In genomic region chr10:8331387-8331786, GRCh38 we compare ENCODE assay signal across 13 cellular contexts.
DNase-seq lines count a peak whose midpoint lies in the region; ATAC-seq and TF ChIP-seq lines count a peak whose summit lies in the region.
"Had no signal": no experiment of that assay in that cellular context is flagged by ENCODE, and none has a peak within 500 bp of the region (broad histone marks: within the 10 kb centered on the region; RNA-seq: fewer than 3 reads in every experiment).

No MANE protein-coding gene starts in this region.

- H4K20me1 ChIP-seq in BLaER1 = no peaks in the 10 kb centered on the region
- H4K20me1 ChIP-seq in MM.1S (ENCODE audit: insufficient read depth, low read length) = no peaks in the 10 kb centered on the region

- H3K9me3 Mint-ChIP-seq in effector memory CD8-positive, alpha-beta T cell = no peaks in the 10 kb centered on the region

- no peak overlapping the region for H2AFZ ChIP-seq in MM.1S (ENCODE audit: low read length)

- H3K4me1 ChIP-seq in BLaER1 = peaks cover 22% of the 10 kb centered on the region
- H3K4me1 ChIP-seq in MM.1S (ENCODE audit: low read length) = peaks cover 3% of the 10 kb centered on the region; the same call in 1 of the 2 replicates

- H3K9me3 ChIP-seq in BLaER1 (no peaks in the 10 kb centered on the region), MM.1S (replicated peaks; ENCODE audit: insufficient read depth, low read length) (no peaks in the 10 kb centered on the region)
- H3K9me3 ChIP-seq: mucosa of descending colon, vagina had no signal

- H3F3A ChIP-seq in MM.1S (ENCODE audit: insufficient read depth, low read length) = peaks cover 10% of the 10 kb centered on the region

- H3K4me1 Mint-ChIP-seq in effector memory CD8-positive, alpha-beta T cell (ENCODE audit: low read depth in 2 of 2) = peaks cover 22 to 39% of the 10 kb centered on the region in 2 donors

- no peak for TF ChIP-seq CTCF in MM.1S (IDR thresholded peaks at IDR 0.05; ENCODE audit: low read length)

- no peaks in the 10 kb centered on the region for H3K9me2 ChIP-seq in MM.1S (replicated peaks; ENCODE audit: insufficient read depth, low read length)

- ATAC-seq in effector memory CD8-positive, alpha-beta T cell (replicated peaks) = peak; percentile 5
- ATAC-seq in HG02678 (IDR thresholded peaks at IDR 0.05; ENCODE audit: unreplicated experiment) = no peak

- H3K9ac ChIP-seq in BLaER1 (no peak overlapping the region), MM.1S (ENCODE audit: low read length) (peak overlapping the region; percentile 90; the same call in 1 of the 2 replicates)

- no peaks in the 10 kb centered on the region for H3K79me2 ChIP-seq in MM.1S (ENCODE audit: low read length)

- no peaks in the 10 kb centered on the region for H3K27me3 Mint-ChIP-seq in effector memory CD8-positive, alpha-beta T cell

- peaks cover 23% of the 10 kb centered on the region for H3K36me3 Mint-ChIP-seq in effector memory CD8-positive, alpha-beta T cell (ENCODE audit: insufficient read depth)

- H3K36me3 ChIP-seq in BLaER1 = no peaks in the 10 kb centered on the region
- H3K36me3 ChIP-seq in MM.1S (replicated peaks; ENCODE audit: insufficient read depth, low read length) = no peaks in the 10 kb centered on the region
- H3K36me3 ChIP-seq: vagina had no signal

- H3K27ac ChIP-seq in BLaER1 = no peak overlapping the region
- H3K27ac ChIP-seq in MM.1S (ENCODE audit: low read length) = no peak overlapping the region
- H3K27ac ChIP-seq: vagina had no signal

- peak overlapping the region; percentile 59 to 81 for H3K4me3 Mint-ChIP-seq in effector memory CD8-positive, alpha-beta T cell

- H3K4me2 ChIP-seq in BLaER1 (peak overlapping the region; percentile 97; the same call in 1 of the 2 replicates), MM.1S (ENCODE audit: low read depth, low read length) (no peak overlapping the region)

- H3K27me3 ChIP-seq in BLaER1 (no peaks in the 10 kb centered on the region), MM.1S (replicated peaks; ENCODE audit: insufficient read depth, low read length) (no peaks in the 10 kb centered on the region)
- H3K27me3 ChIP-seq: vagina had no signal

- no peak overlapping the region for H3K4me3 ChIP-seq in BLaER1
- H3K4me3 ChIP-seq in MM.1S (ENCODE audit: low read length) = no peak overlapping the region
- H3K4me3 ChIP-seq: mucosa of descending colon had no signal

- peak overlapping the region; percentile 97 for H3K27ac Mint-ChIP-seq in effector memory CD8-positive, alpha-beta T cell

- DNase-seq in MM.1S (no peak), activated T-cell treated with anti-CD3 and anti-CD28 coated beads for 4 hours (peak; percentile 32), NCI-H748 (lab: John Stamatoyannopoulos, UW; ENCODE audit: unreplicated experiment) (no peak), NCI-H1694 treated with DMSO at 0.1 percent for 48 hours (lab: John Stamatoyannopoulos, UW) (no peak), NCI-H2081 (lab: John Stamatoyannopoulos, UW) (no peak)
- peak; percentile 22 to 39 (median 26) for DNase-seq in effector memory CD8-positive, alpha-beta T cell
- DNase-seq: DMS 273 treated with DMSO at 0.1 percent for 48 hours, mucosa of descending colon, NCI-H1105, NCI-H446 had no signal

Comparison
In these comparisons a context has a peak if more than half of its experiments do, and no peak if none do; other contexts are left out.
1. DNase-seq: peak in activated T-cell treated with anti-CD3 and anti-CD28 coated beads for 4 hours (single experiment) and effector memory CD8-positive, alpha-beta T cell (3 of 3); none in MM.1S (single experiment), NCI-H748 (single experiment), NCI-H1694 treated with DMSO at 0.1 percent for 48 hours (single experiment) and NCI-H2081 (0 of 2).